ENCODE assay signal across 2 cellular contexts in the genomic region with DNA sequence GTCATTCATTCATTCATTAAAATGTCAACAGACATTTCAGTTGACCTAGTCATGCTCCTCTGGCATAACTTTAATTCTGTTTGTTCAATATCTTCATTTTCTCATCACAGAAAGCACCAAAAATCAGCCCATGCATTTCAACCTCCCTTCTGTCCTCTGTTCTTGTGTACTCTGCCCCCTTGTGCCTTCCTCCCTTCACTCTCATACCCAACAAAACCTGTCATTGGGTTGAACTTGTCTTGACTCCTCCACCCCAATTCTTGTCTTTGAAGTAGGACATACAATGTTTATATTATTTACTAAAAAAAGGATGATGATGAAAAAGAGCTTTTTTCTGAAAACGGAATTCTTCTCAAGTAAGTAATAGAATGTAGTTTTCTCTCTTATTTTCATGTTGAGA.
TF ChIP-seq lines count a peak whose summit lies in the region.

No MANE protein-coding gene starts in this region.

TF ChIP-seq in HepG2, 621 proteins besides CTCF, POLR2A, EP300 and RAD21:
- TF ChIP-seq RNF219 (CRISPR knock-in tag; IDR thresholded peaks at IDR 0.05) = no peak
- TF ChIP-seq AGO2 (optimal IDR thresholded peaks at IDR 0.05; ENCODE audit: low read depth, low read length) = no peak
- TF ChIP-seq STAG1 (CRISPR knock-in tag; IDR thresholded peaks at IDR 0.05) = peak; percentile 21; the same call in 1 of the 2 replicates
TF ChIP-seq in HepG2: peak in this region for 1.

TF ChIP-seq in WTC11, 78 proteins besides CTCF, POLR2A, EP300 and RAD21 (continued from another document):
- TF ChIP-seq, protein P1, sequence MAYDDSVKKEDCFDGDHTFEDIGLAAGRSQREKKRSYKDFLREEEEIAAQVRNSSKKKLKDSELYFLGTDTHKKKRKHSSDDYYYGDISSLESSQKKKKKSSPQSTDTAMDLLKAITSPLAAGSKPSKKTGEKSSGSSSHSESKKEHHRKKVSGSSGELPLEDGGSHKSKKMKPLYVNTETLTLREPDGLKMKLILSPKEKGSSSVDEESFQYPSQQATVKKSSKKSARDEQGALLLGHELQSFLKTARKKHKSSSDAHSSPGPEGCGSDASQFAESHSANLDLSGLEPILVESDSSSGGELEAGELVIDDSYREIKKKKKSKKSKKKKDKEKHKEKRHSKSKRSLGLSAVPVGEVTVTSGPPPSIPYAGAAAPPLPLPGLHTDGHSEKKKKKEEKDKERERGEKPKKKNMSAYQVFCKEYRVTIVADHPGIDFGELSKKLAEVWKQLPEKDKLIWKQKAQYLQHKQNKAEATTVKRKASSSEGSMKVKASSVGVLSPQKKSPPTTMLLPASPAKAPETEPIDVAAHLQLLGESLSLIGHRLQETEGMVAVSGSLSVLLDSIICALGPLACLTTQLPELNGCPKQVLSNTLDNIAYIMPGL (CRISPR knock-in tag; IDR thresholded peaks at IDR 0.05) = no peak
TF ChIP-seq in WTC11: peak in this region for 0.
